ENCODE assay signal across 28 cellular contexts in genomic region chr7:105284014-105284413, GRCh38.
"Had no signal": no experiment of that assay in that cellular context is flagged by ENCODE, and none has a peak within 500 bp of the region (broad histone marks: within the 10 kb centered on the region; RNA-seq: fewer than 3 reads in every experiment).

No MANE protein-coding gene starts in this region.

- H3K4me1 ChIP-seq: transverse colon, upper lobe of right lung, uterus had no signal

- H3K4me3 ChIP-seq: pancreas, psoas muscle, right lobe of liver, sigmoid colon, suprapubic skin, testis, tibial artery, transverse colon, upper lobe of right lung, uterus had no signal

- H3K27ac ChIP-seq: neutrophil, pancreas, psoas muscle, right lobe of liver, sigmoid colon, suprapubic skin, testis, tibial artery, transverse colon, upper lobe of right lung, uterus had no signal

- H3K4me3 Mint-ChIP-seq: naive thymus-derived CD4-positive, alpha-beta T cell; nephron; neural crest cell; stimulated activated memory B cell treated with anti-CD40 and anti-IgM and Interleukin-4, amounts not matched to agents 10 μg/mL and 1 μg/mL and 100 μg/mL, for 72 hours; stimulated activated naive CD8-positive, alpha-beta T cell treated with anti-CD3 and anti-CD28 coated beads, Interleukin-15, amount 100 ng/mL, for 72 hours; type B pancreatic cell had no signal

- H3K27me3 ChIP-seq: neutrophil, pancreas, right lobe of liver, sigmoid colon, suprapubic skin, testis, tibial artery, transverse colon, upper lobe of right lung, uterus had no signal

- ATAC-seq: naive thymus-derived CD4-positive, alpha-beta T cell; natural killer cell; pancreas; psoas muscle; right cardiac atrium; stimulated activated memory B cell treated with anti-CD40 and anti-IgM and Interleukin-4, amounts not matched to agents 10 μg/mL and 1 μg/mL and 100 μg/mL, for 72 hours; stimulated activated naive CD8-positive, alpha-beta T cell treated with anti-CD3 and anti-CD28 coated beads, Interleukin-15, amount 100 ng/mL, for 72 hours; stimulated activated naive CD8-positive, alpha-beta T cell treated with anti-CD3 and anti-CD28 coated beads, Interleukin-15, Interleukin-2, amounts not matched to agents 100 U/mL and 50 U/mL, for 24 hours; upper lobe of right lung had no signal

- H3K27me3 Mint-ChIP-seq: naive thymus-derived CD4-positive, alpha-beta T cell; stimulated activated memory B cell treated with anti-CD40 and anti-IgM and Interleukin-4, amounts not matched to agents 10 μg/mL and 1 μg/mL and 100 μg/mL, for 72 hours; stimulated activated naive CD8-positive, alpha-beta T cell treated with anti-CD3 and anti-CD28 coated beads, Interleukin-15, amount 100 ng/mL, for 72 hours; type B pancreatic cell had no signal

- DNase-seq: naive thymus-derived CD4-positive, alpha-beta T cell; natural killer cell; nucleus accumbens; pancreas; psoas muscle; right cardiac atrium; right lobe of liver; sigmoid colon; small intestine; stimulated activated CD4-positive, alpha-beta T cell treated with anti-CD3 and anti-CD28 coated beads, Interleukin-15, amount 100 ng/mL, for 24 hours; stimulated activated CD4-positive, alpha-beta T cell treated with anti-CD3 and anti-CD28 coated beads, Interleukin-4, amount 100 ng/mL, for 1 hour; stimulated activated CD4-positive, alpha-beta T cell treated with anti-CD3 and anti-CD28 coated beads, Interleukin-4, amount 100 ng/mL, for 4 hours; stimulated activated CD8-positive, alpha-beta memory T cell treated with anti-CD3 and anti-CD28 coated beads, Interleukin-4, amount 100 ng/mL, for 48 hours; stimulated activated naive CD4-positive, alpha-beta T cell; stimulated activated naive CD8-positive, alpha-beta T cell treated with anti-CD3 and anti-CD28 coated beads, Interleukin-15, amount 100 ng/mL, for 72 hours; stimulated activated naive CD8-positive, alpha-beta T cell treated with anti-CD3 and anti-CD28 coated beads, Interleukin-15, Interleukin-2, amounts not matched to agents 100 U/mL and 50 U/mL, for 24 hours; substantia nigra; testis; tibial artery; transverse colon; upper lobe of right lung; uterus had no signal

- H3K36me3 Mint-ChIP-seq: natural killer cell, type B pancreatic cell had no signal

- H3K9me3 Mint-ChIP-seq: naive thymus-derived CD4-positive, alpha-beta T cell; natural killer cell; nephron; neural crest cell; stimulated activated memory B cell treated with anti-CD40 and anti-IgM and Interleukin-4, amounts not matched to agents 10 μg/mL and 1 μg/mL and 100 μg/mL, for 72 hours; stimulated activated naive CD8-positive, alpha-beta T cell treated with anti-CD3 and anti-CD28 coated beads, Interleukin-15, amount 100 ng/mL, for 72 hours; type B pancreatic cell had no signal

- H3K27ac Mint-ChIP-seq: nephron; stimulated activated memory B cell treated with anti-CD40 and anti-IgM and Interleukin-4, amounts not matched to agents 10 μg/mL and 1 μg/mL and 100 μg/mL, for 72 hours; stimulated activated naive CD8-positive, alpha-beta T cell treated with anti-CD3 and anti-CD28 coated beads, Interleukin-15, amount 100 ng/mL, for 72 hours; type B pancreatic cell had no signal

- FAIRE-seq: pancreas, small intestine had no signal

- H3K36me3 ChIP-seq: neutrophil, pancreas, right lobe of liver, sigmoid colon, suprapubic skin, tibial artery, transverse colon, upper lobe of right lung, uterus had no signal

- H3K9me3 ChIP-seq: neutrophil, pancreas, psoas muscle, right lobe of liver, sigmoid colon, suprapubic skin, testis, tibial artery, transverse colon, upper lobe of right lung, uterus had no signal
